10 cellular contexts compared by ENCODE assay signal in the genomic region with DNA sequence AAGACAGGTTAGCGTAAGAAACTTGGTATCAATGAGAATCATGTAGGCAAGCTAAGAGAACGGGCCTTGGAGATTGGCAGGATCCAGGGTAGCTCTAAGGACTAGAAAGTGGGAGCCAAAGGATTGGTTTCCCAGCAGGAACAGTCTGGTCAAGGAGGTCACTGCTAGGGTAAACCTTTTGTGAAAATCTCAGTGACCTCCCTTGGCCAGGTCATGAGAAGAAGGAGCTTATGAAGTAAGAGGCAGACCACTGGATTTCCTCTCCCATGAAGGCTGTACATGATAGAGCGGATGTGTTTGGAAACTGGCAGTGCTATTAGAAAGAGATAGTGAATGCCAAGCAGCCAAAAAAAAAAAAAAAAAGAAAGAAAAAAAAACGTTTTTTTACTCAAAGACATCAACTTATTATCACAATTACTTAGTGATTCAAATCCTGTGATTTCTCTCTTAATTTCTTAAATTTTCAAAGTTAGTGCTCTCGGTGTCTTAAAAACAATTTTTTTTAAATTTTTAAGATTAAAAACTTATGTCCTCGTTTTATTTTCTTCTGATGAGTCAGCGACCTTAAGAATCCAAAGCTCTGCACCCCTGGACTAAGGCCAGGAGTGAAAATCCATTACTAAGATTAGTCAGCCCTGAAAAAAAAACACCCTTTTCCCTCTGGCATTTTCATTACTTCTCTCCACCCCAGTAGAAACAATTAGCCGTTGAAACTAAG.
A peak's percentile ranks its signal among the peaks of the same experiment; 100 is the strongest.
DNase-seq lines count a peak whose midpoint lies in the region; ATAC-seq and TF ChIP-seq lines count a peak whose summit lies in the region.
"Had no signal": no experiment of that assay in that cellular context is flagged by ENCODE, and none has a peak within 500 bp of the region (broad histone marks: within the 10 kb centered on the region; RNA-seq: fewer than 3 reads in every experiment).

No MANE protein-coding gene starts in this region.

- TF ChIP-seq CTCF in uterus (IDR thresholded peaks at IDR 0.05): no peak

- H3K9me3 Mint-ChIP-seq in activated T-helper 1 cell treated with anti-CD3 and anti-CD28 coated beads, Interleukin-12 subunit alpha, Interleukin-12 subunit beta, Interleukin-2, Interleukin-4 antibody, amounts not matched to agents 30 ng/mL and 10 ng/mL and 1 ng/mL, durations not matched to agents 14 hours and 24 hours and 36 hours: no peaks in the 10 kb centered on the region

- no peaks in the 10 kb centered on the region for H3K36me3 ChIP-seq in uterus

- no peaks in the 10 kb centered on the region for H3K9me3 ChIP-seq in uterus

- intact Hi-C loops in uterus (cut with DNase I; ENCODE audit: low total_unique reads): no loop called here
- intact Hi-C loops in activated T-helper 1 cell treated with anti-CD3 and anti-CD28 coated beads, Interleukin-12 subunit alpha, Interleukin-12 subunit beta, Interleukin-2, Interleukin-4 antibody, amounts not matched to agents 30 ng/mL and 10 ng/mL and 1 ng/mL, durations not matched to agents 14 hours and 24 hours and 36 hours (cut with micrococcal nuclease): no loop called here

- H3K27me3 Mint-ChIP-seq in activated T-helper 1 cell treated with anti-CD3 and anti-CD28 coated beads, Interleukin-12 subunit alpha, Interleukin-12 subunit beta, Interleukin-2, Interleukin-4 antibody, amounts not matched to agents 30 ng/mL and 10 ng/mL and 1 ng/mL, durations not matched to agents 14 hours and 24 hours and 36 hours (ENCODE audit: insufficient read depth): peaks cover 8% of the 10 kb centered on the region

- ATAC-seq in GM21360 (IDR thresholded peaks at IDR 0.05; ENCODE audit: unreplicated experiment) (no peak), HG03520 (IDR thresholded peaks at IDR 0.05; ENCODE audit: unreplicated experiment) (no peak)

- H3K36me3 Mint-ChIP-seq in activated T-helper 1 cell treated with anti-CD3 and anti-CD28 coated beads, Interleukin-12 subunit alpha, Interleukin-12 subunit beta, Interleukin-2, Interleukin-4 antibody, amounts not matched to agents 30 ng/mL and 10 ng/mL and 1 ng/mL, durations not matched to agents 14 hours and 24 hours and 36 hours (ENCODE audit: low read depth): no peaks in the 10 kb centered on the region

- H3K4me3 Mint-ChIP-seq in activated T-helper 1 cell treated with anti-CD3 and anti-CD28 coated beads, Interleukin-12 subunit alpha, Interleukin-12 subunit beta, Interleukin-2, Interleukin-4 antibody, amounts not matched to agents 30 ng/mL and 10 ng/mL and 1 ng/mL, durations not matched to agents 14 hours and 24 hours and 36 hours: no peak overlapping the region

- peak overlapping the region; percentile 89 to 95 for H3K27ac ChIP-seq in uterus

- no peaks in the 10 kb centered on the region for H3K4me1 ChIP-seq in uterus

- H3K4me3 ChIP-seq in uterus: peak overlapping the region in 1 of 2 donors; percentile 13

- no peaks in the 10 kb centered on the region for H3K27me3 ChIP-seq in uterus

- peaks cover 6% of the 10 kb centered on the region for H3K4me1 Mint-ChIP-seq in activated T-helper 1 cell treated with anti-CD3 and anti-CD28 coated beads, Interleukin-12 subunit alpha, Interleukin-12 subunit beta, Interleukin-2, Interleukin-4 antibody, amounts not matched to agents 30 ng/mL and 10 ng/mL and 1 ng/mL, durations not matched to agents 14 hours and 24 hours and 36 hours (ENCODE audit: low read depth)

- TF ChIP-seq POLR2A in uterus (IDR thresholded peaks at IDR 0.05): no peak

- no peak overlapping the region for H3K27ac Mint-ChIP-seq in activated T-helper 1 cell treated with anti-CD3 and anti-CD28 coated beads, Interleukin-12 subunit alpha, Interleukin-12 subunit beta, Interleukin-2, Interleukin-4 antibody, amounts not matched to agents 30 ng/mL and 10 ng/mL and 1 ng/mL, durations not matched to agents 14 hours and 24 hours and 36 hours

- DNase-seq in NCI-H2171 treated with DMSO at 0.1 percent for 48 hours (lab: John Stamatoyannopoulos, UW) (peak; percentile 2), NCI-H2171 (lab: John Stamatoyannopoulos, UW) (no peak), dedifferentiated amniotic fluid mesenchymal stem cell (ENCODE audit: extremely low spot score) (peak; percentile 92), medulla oblongata (ENCODE audit: extremely low spot score) (peak; percentile 30), uterus (peak; percentile 55 to 87)
- no peak for DNase-seq in activated T-helper 1 cell treated with anti-CD3 and anti-CD28 coated beads, Interleukin-12 subunit alpha, Interleukin-12 subunit beta, Interleukin-2, Interleukin-4 antibody, amounts not matched to agents 30 ng/mL and 10 ng/mL and 1 ng/mL, durations not matched to agents 14 hours and 24 hours and 36 hours (ENCODE audit: low spot score)
- DNase-seq: NCI-H1105; stimulated activated naive CD4-positive, alpha-beta T cell treated with Interleukin-2 at 50 U/mL for 16 hours had no signal

Comparison
In these comparisons a context has a peak if more than half of its experiments do, and no peak if none do; other contexts are left out.
1. DNase-seq: peak in NCI-H2171 treated with DMSO at 0.1 percent for 48 hours (single experiment), dedifferentiated amniotic fluid mesenchymal stem cell (single experiment), medulla oblongata (single experiment) and uterus (2 of 2); none in NCI-H2171 (single experiment) and activated T-helper 1 cell treated with anti-CD3 and anti-CD28 coated beads, Interleukin-12 subunit alpha, Interleukin-12 subunit beta, Interleukin-2, Interleukin-4 antibody, amounts not matched to agents 30 ng/mL and 10 ng/mL and 1 ng/mL, durations not matched to agents 14 hours and 24 hours and 36 hours (single experiment).